27 cellular contexts compared by ENCODE assay signal in genomic region chr15:61381501-61381900, GRCh38.
"Had no signal": no experiment of that assay in that cellular context is flagged by ENCODE, and none has a peak within 500 bp of the region (broad histone marks: within the 10 kb centered on the region; RNA-seq: fewer than 3 reads in every experiment).

No MANE protein-coding gene starts in this region.

- H3K9me3 Mint-ChIP-seq: stimulated activated effector memory CD8-positive, alpha-beta T cell treated with anti-CD3 and anti-CD28 coated beads, Interleukin-12 subunit alpha, Interleukin-12 subunit beta, amount 100 ng/mL, for 72 hours; stimulated activated naive CD8-positive, alpha-beta T cell treated with anti-CD3 and anti-CD28 coated beads, Interleukin-15, Interleukin-2, amounts not matched to agents 100 ng/mL and 50 ng/mL, for 24 hours had no signal

- ATAC-seq: stimulated activated effector memory CD8-positive, alpha-beta T cell treated with anti-CD3 and anti-CD28 coated beads, Interleukin-12 subunit alpha, Interleukin-12 subunit beta, amount 100 ng/mL, for 72 hours; stimulated activated memory B cell treated with anti-CD40 and anti-IgM and Interleukin-4, amounts not matched to agents 10 μg/mL and 1 μg/mL and 100 μg/mL, for 72 hours; stimulated activated naive B cell treated with anti-CD40 and anti-IgM and Interleukin-4, amounts not matched to agents 10 μg/mL and 1 μg/mL and 100 μg/mL, for 72 hours; stimulated activated naive CD8-positive, alpha-beta T cell treated with anti-CD3 and anti-CD28 coated beads, Interleukin-15, amount 100 ng/mL, for 72 hours; stimulated activated naive CD8-positive, alpha-beta T cell treated with anti-CD3 and anti-CD28 coated beads, Interleukin-15, Interleukin-2, amounts not matched to agents 100 U/mL and 50 U/mL, for 24 hours; upper lobe of right lung had no signal

- H3K27ac Mint-ChIP-seq: stimulated activated effector memory CD8-positive, alpha-beta T cell treated with anti-CD3 and anti-CD28 coated beads, Interleukin-12 subunit alpha, Interleukin-12 subunit beta, amount 100 ng/mL, for 72 hours; stimulated activated memory B cell treated with anti-CD40 and anti-IgM and Interleukin-4, amounts not matched to agents 10 μg/mL and 1 μg/mL and 100 μg/mL, for 72 hours; stimulated activated naive B cell treated with anti-CD40 and anti-IgM and Interleukin-4, amounts not matched to agents 10 μg/mL and 1 μg/mL and 100 μg/mL, for 72 hours; stimulated activated naive CD8-positive, alpha-beta T cell treated with anti-CD3 and anti-CD28 coated beads, Interleukin-15, amount 100 ng/mL, for 72 hours; stimulated activated naive CD8-positive, alpha-beta T cell treated with anti-CD3 and anti-CD28 coated beads, Interleukin-15, Interleukin-2, amounts not matched to agents 100 ng/mL and 50 ng/mL, for 24 hours; type B pancreatic cell had no signal

- H3K27me3 ChIP-seq: stomach, suprapubic skin, testis, thyroid gland, tibial artery, tibial nerve, transverse colon, upper lobe of left lung, upper lobe of right lung, uterus, vagina had no signal

- DNase-seq: stimulated activated CD4-positive, alpha-beta T cell treated with anti-CD3 and anti-CD28 coated beads, Interleukin-2, amount 100 ng/mL, for 48 hours; stimulated activated CD4-positive, alpha-beta T cell treated with anti-CD3 and anti-CD28 coated beads, Interleukin-4, amount 100 ng/mL, for 1 hour; stimulated activated CD4-positive, alpha-beta T cell treated with anti-CD3 and anti-CD28 coated beads, Interleukin-4, amount 100 ng/mL, for 24 hours; stimulated activated CD4-positive, alpha-beta T cell treated with anti-CD3 and anti-CD28 coated beads, Interleukin-4, amount 100 ng/mL, for 4 hours; stimulated activated CD8-positive, alpha-beta memory T cell treated with anti-CD3 and anti-CD28 coated beads, Interleukin-4, amount 100 ng/mL, for 48 hours; stimulated activated naive B cell treated with anti-CD40 and anti-IgM and Interleukin-4, amounts not matched to agents 10 μg/mL and 1 μg/mL and 100 μg/mL, for 72 hours; stimulated activated naive CD4-positive, alpha-beta T cell; stimulated activated naive CD4-positive, alpha-beta T cell treated with Interleukin-2 at 50 U/mL for 16 hours; stimulated activated naive CD8-positive, alpha-beta T cell treated with anti-CD3 and anti-CD28 coated beads, Interleukin-15, amount 100 ng/mL, for 72 hours; stimulated activated naive CD8-positive, alpha-beta T cell treated with anti-CD3 and anti-CD28 coated beads, Interleukin-15, Interleukin-2, amounts not matched to agents 100 U/mL and 50 U/mL, for 24 hours; stomach; substantia nigra; testis; thyroid gland; tibial artery; transverse colon; upper lobe of left lung; upper lobe of right lung; uterus had no signal

- H3K9me3 ChIP-seq: stomach, suprapubic skin, testis, thoracic aorta, thyroid gland, tibial artery, tibial nerve, transverse colon, upper lobe of left lung, upper lobe of right lung, uterus, vagina had no signal

- H3K36me3 Mint-ChIP-seq: stimulated activated effector memory CD8-positive, alpha-beta T cell treated with anti-CD3 and anti-CD28 coated beads, Interleukin-12 subunit alpha, Interleukin-12 subunit beta, amount 100 ng/mL, for 72 hours; stimulated activated memory B cell treated with anti-CD40 and anti-IgM and Interleukin-4, amounts not matched to agents 10 μg/mL and 1 μg/mL and 100 μg/mL, for 72 hours; stimulated activated naive B cell treated with anti-CD40 and anti-IgM and Interleukin-4, amounts not matched to agents 10 μg/mL and 1 μg/mL and 100 μg/mL, for 72 hours; type B pancreatic cell had no signal

- H3K27ac ChIP-seq: stomach, suprapubic skin, testis, thoracic aorta, thyroid gland, tibial artery, tibial nerve, transverse colon, upper lobe of left lung, upper lobe of right lung, uterus, vagina had no signal

- H3K27me3 Mint-ChIP-seq: stimulated activated memory B cell treated with anti-CD40 and anti-IgM and Interleukin-4, amounts not matched to agents 10 μg/mL and 1 μg/mL and 100 μg/mL, for 72 hours; stimulated activated naive B cell treated with anti-CD40 and anti-IgM and Interleukin-4, amounts not matched to agents 10 μg/mL and 1 μg/mL and 100 μg/mL, for 72 hours had no signal

- H3K4me1 ChIP-seq: stomach, suprapubic skin, testis, thyroid gland, tibial artery, tibial nerve, transverse colon, upper lobe of left lung, upper lobe of right lung, uterus, vagina had no signal

- H3K4me3 ChIP-seq: stomach, suprapubic skin, testis, thoracic aorta, thyroid gland, tibial artery, tibial nerve, transverse colon, upper lobe of left lung, upper lobe of right lung, uterus, vagina had no signal

- H3K36me3 ChIP-seq: stomach, suprapubic skin, thoracic aorta, thyroid gland, tibial artery, tibial nerve, transverse colon, upper lobe of left lung, upper lobe of right lung, uterus, vagina had no signal

- H3K4me1 Mint-ChIP-seq: stimulated activated effector memory CD8-positive, alpha-beta T cell treated with anti-CD3 and anti-CD28 coated beads, Interleukin-12 subunit alpha, Interleukin-12 subunit beta, amount 100 ng/mL, for 72 hours; stimulated activated memory B cell treated with anti-CD40 and anti-IgM and Interleukin-4, amounts not matched to agents 10 μg/mL and 1 μg/mL and 100 μg/mL, for 72 hours; stimulated activated naive B cell treated with anti-CD40 and anti-IgM and Interleukin-4, amounts not matched to agents 10 μg/mL and 1 μg/mL and 100 μg/mL, for 72 hours; stimulated activated naive CD8-positive, alpha-beta T cell treated with anti-CD3 and anti-CD28 coated beads, Interleukin-15, amount 100 ng/mL, for 72 hours had no signal

- H3K4me3 Mint-ChIP-seq: stimulated activated effector memory CD8-positive, alpha-beta T cell treated with anti-CD3 and anti-CD28 coated beads, Interleukin-12 subunit alpha, Interleukin-12 subunit beta, amount 100 ng/mL, for 72 hours; stimulated activated memory B cell treated with anti-CD40 and anti-IgM and Interleukin-4, amounts not matched to agents 10 μg/mL and 1 μg/mL and 100 μg/mL, for 72 hours; stimulated activated naive B cell treated with anti-CD40 and anti-IgM and Interleukin-4, amounts not matched to agents 10 μg/mL and 1 μg/mL and 100 μg/mL, for 72 hours; stimulated activated naive CD8-positive, alpha-beta T cell treated with anti-CD3 and anti-CD28 coated beads, Interleukin-15, amount 100 ng/mL, for 72 hours; stimulated activated naive CD8-positive, alpha-beta T cell treated with anti-CD3 and anti-CD28 coated beads, Interleukin-15, Interleukin-2, amounts not matched to agents 100 ng/mL and 50 ng/mL, for 24 hours; type B pancreatic cell had no signal
